In the genomic region with DNA sequence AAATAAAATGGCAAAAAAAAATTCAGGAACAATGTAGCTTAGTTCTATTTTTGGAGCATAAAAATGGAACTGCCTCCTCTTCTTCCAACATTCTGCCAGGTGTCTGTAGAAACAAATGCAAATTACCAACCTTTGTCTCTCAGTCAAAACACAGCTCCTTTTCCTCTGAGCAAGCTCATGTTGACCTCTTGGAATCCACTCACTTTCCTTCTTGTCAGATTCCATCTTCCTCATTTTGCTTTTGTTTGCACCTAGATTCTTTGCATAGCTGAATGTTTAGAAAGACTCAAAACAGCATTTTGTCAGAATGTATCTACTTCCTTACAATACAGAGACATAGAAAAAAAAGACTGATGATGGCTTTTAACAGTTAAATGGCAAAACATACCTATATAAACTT, we compare ENCODE assay signal across 31 cellular contexts.
DNase-seq lines count a peak whose midpoint lies in the region; ATAC-seq and TF ChIP-seq lines count a peak whose summit lies in the region.
"Had no signal": no experiment of that assay in that cellular context is flagged by ENCODE, and none has a peak within 500 bp of the region (broad histone marks: within the 10 kb centered on the region; RNA-seq: fewer than 3 reads in every experiment).

No MANE protein-coding gene starts in this region.

- peak overlapping the region; percentile 56 to 99 (median 99); a peak in 5 of 7 replicates for H3K27ac Mint-ChIP-seq in H9
- H3K27ac Mint-ChIP-seq in mesothelial cell of epicardium = peak overlapping the region; percentile 15
- H3K27ac Mint-ChIP-seq in activated CD4-positive, alpha-beta T cell treated with anti-CD3 and anti-CD28 coated beads for 36 hours = no peak overlapping the region
- H3K27ac Mint-ChIP-seq: CD8-positive, alpha-beta memory T cell; natural killer cell had no signal

- H3T11ph ChIP-seq in H9 (ENCODE audit: low read length) = no peak overlapping the region

- TF ChIP-seq POLR2A in Peyer's patch (IDR thresholded peaks at IDR 0.05) = no peak

- H3K9me3 ChIP-seq in H9 (ENCODE audit: control insufficient read depth, low read depth, low read length) = no peaks in the 10 kb centered on the region
- H3K9me3 ChIP-seq in adipocyte (ENCODE audit: control insufficient read depth, low read length) = no peaks in the 10 kb centered on the region
- no peaks in the 10 kb centered on the region for H3K9me3 ChIP-seq in Peyer's patch
- H3K9me3 ChIP-seq: A549, HAP-1, right lobe of liver, upper lobe of left lung had no signal

- H3K27me3 Mint-ChIP-seq in H9 (ENCODE audit: low read depth) (no peaks in the 10 kb centered on the region), mesothelial cell of epicardium (ENCODE audit: low read depth) (no peaks in the 10 kb centered on the region)
- no peaks in the 10 kb centered on the region for H3K27me3 Mint-ChIP-seq in activated CD4-positive, alpha-beta T cell treated with anti-CD3 and anti-CD28 coated beads for 36 hours
- H3K27me3 Mint-ChIP-seq: brain; CD8-positive, alpha-beta memory T cell had no signal

- peaks cover 65 to 72% of the 10 kb centered on the region in 2 experiments for H3K4me1 Mint-ChIP-seq in H9
- H3K4me1 Mint-ChIP-seq in mesothelial cell of epicardium = peaks cover 22% of the 10 kb centered on the region
- H3K4me1 Mint-ChIP-seq in activated CD4-positive, alpha-beta T cell treated with anti-CD3 and anti-CD28 coated beads for 36 hours = no peaks in the 10 kb centered on the region
- H3K4me1 Mint-ChIP-seq: CD8-positive, alpha-beta memory T cell; natural killer cell had no signal

- H3K27ac ChIP-seq in H9 (ENCODE audit: insufficient read length, low read depth, low read length) (peak overlapping the region; percentile 97), foreskin keratinocyte (no peak overlapping the region), Peyer's patch (no peak overlapping the region)
- H3K27ac ChIP-seq: A549, KMS-11, right lobe of liver, SK-N-MC, upper lobe of left lung had no signal

- POLR2A ChIA-PET in activated CD4-positive, alpha-beta T cell treated with anti-CD3 and anti-CD28 coated beads for 36 hours (lab: Charles Lee) = no interaction called here

- no peaks in the 10 kb centered on the region for H3K23me2 ChIP-seq in H9 (ENCODE audit: insufficient read length, low read depth, low read length, poor library complexity, severe bottlenecking)

- H3K79me1 ChIP-seq in H9 (ENCODE audit: insufficient read depth, low read depth, low read length, poor library complexity, severe bottlenecking) = no peaks in the 10 kb centered on the region

- CTCF ChIA-PET in activated CD4-positive, alpha-beta T cell treated with anti-CD3 and anti-CD28 coated beads for 36 hours (lab: Charles Lee) = interaction anchor here (1.3 kb wide), 1 partner anchor 12 kb away, joined by 3 read pairs; no protein-coding TSS in a partner anchor

- H2BK12ac ChIP-seq in H9 (ENCODE audit: insufficient read length, low read depth, low read length) = no peak overlapping the region

- H3K4me3 ChIP-seq in adipocyte (ENCODE audit: low read length) (no peak overlapping the region), Peyer's patch (no peak overlapping the region)
- H3K4me3 ChIP-seq: A549, HAP-1, right lobe of liver, SK-N-MC, upper lobe of left lung had no signal

- peaks cover 4% of the 10 kb centered on the region for H3K4me1 ChIP-seq in H9 (ENCODE audit: insufficient read depth, low read length)
- H3K4me1 ChIP-seq in adipocyte (ENCODE audit: control insufficient read depth, insufficient read depth, low read length) = no peaks in the 10 kb centered on the region
- H3K4me1 ChIP-seq in foreskin keratinocyte = no peaks in the 10 kb centered on the region
- no peaks in the 10 kb centered on the region for H3K4me1 ChIP-seq in Peyer's patch
- H3K4me1 ChIP-seq: A549 had no signal

- no peak overlapping the region for H2AK5ac ChIP-seq in H9 (ENCODE audit: insufficient read length, low read length)

- no peak overlapping the region for H2BK120ac ChIP-seq in H9 (ENCODE audit: low read depth, low read length, poor library complexity, severe bottlenecking)

- H3K4me3 Mint-ChIP-seq in H9 (peak overlapping the region in 1 of 2 experiments; percentile 15; a peak in 2 of 5 replicates), mesothelial cell of epicardium (no peak overlapping the region)
- H3K4me3 Mint-ChIP-seq in activated CD4-positive, alpha-beta T cell treated with anti-CD3 and anti-CD28 coated beads for 36 hours = no peak overlapping the region
- H3K4me3 Mint-ChIP-seq: activated T-cell treated with anti-CD3 and anti-CD28 coated beads, Interleukin-2, amount 50 U/mL, for 4 hours; brain; CD8-positive, alpha-beta memory T cell; natural killer cell had no signal

- no peak overlapping the region for H2BK20ac ChIP-seq in H9 (ENCODE audit: low read depth, low read length, poor library complexity, severe bottlenecking)

- DNase-seq in H9 (no peak), adipocyte (ENCODE audit: low read depth) (peak; percentile 17), foreskin keratinocyte (peak; percentile 4 to 35), mesothelial cell of epicardium (ENCODE audit: low spot score in 2 of 2, unreplicated experiment in 2 of 2) (no peak), Peyer's patch (no peak), NOMO-1 (lab: John Stamatoyannopoulos, UW; ENCODE audit: unreplicated experiment in 2 of 2) (no peak)
- no peak for DNase-seq in activated CD4-positive, alpha-beta T cell treated with anti-CD3 and anti-CD28 coated beads for 36 hours
- DNase-seq: activated CD4-positive, alpha-beta T cell treated with anti-CD3 and anti-CD28 coated beads for 4 hours; activated CD8-positive, alpha-beta memory T cell treated with anti-CD3 and anti-CD28 coated beads for 24 hours; activated naive CD4-positive, alpha-beta T cell; activated T-cell treated with anti-CD3 and anti-CD28 coated beads, Interleukin-2, amount 50 U/mL, for 4 hours; CD8-positive, alpha-beta memory T cell; DMS153; kidney; MM.1S; natural killer cell; NCI-H1417 treated with DMSO at 0.1 percent for 48 hours; NCI-H2081 treated with DMSO at 0.1 percent for 48 hours; NCI-H345; OCI-M1; right lobe of liver; stimulated activated CD4-positive, alpha-beta T cell treated with anti-CD3 and anti-CD28 coated beads, Interleukin-12 subunit alpha, Interleukin-12 subunit beta, amount 100 ng/mL, for 4 hours; stimulated activated CD4-positive, alpha-beta T cell treated with anti-CD3 and anti-CD28 coated beads, Interleukin-4, amount 100 ng/mL, for 1 hour; T-helper 2 cell; upper lobe of left lung had no signal

- H3K27me3 ChIP-seq in H9 (ENCODE audit: insufficient read depth, low read length) (no peaks in the 10 kb centered on the region), adipocyte (replicated peaks; ENCODE audit: control insufficient read depth, insufficient read depth, low read length) (no peaks in the 10 kb centered on the region), foreskin keratinocyte (no peaks in the 10 kb centered on the region), Peyer's patch (no peaks in the 10 kb centered on the region)
- H3K27me3 ChIP-seq: right lobe of liver, upper lobe of left lung had no signal

- H3K18ac ChIP-seq in H9 (ENCODE audit: insufficient read length, low read depth, low read length) = no peak overlapping the region

- no peak overlapping the region for H3K56ac ChIP-seq in H9 (ENCODE audit: insufficient read length, low read depth, low read length)

- no peak overlapping the region for H3K14ac ChIP-seq in H9 (ENCODE audit: insufficient read depth, low read length)

- H4K5ac ChIP-seq in H9 (ENCODE audit: insufficient read length, low read depth, low read length) = no peak overlapping the region

- no peak overlapping the region for H4K8ac ChIP-seq in H9 (replicated peaks; ENCODE audit: insufficient read length, low read depth, low read length)

- peaks cover 43% of the 10 kb centered on the region for H3K36me3 ChIP-seq in adipocyte (ENCODE audit: control insufficient read depth, insufficient read depth, low read length, severe bottlenecking)
- H3K36me3 ChIP-seq in Peyer's patch = no peaks in the 10 kb centered on the region
- H3K36me3 ChIP-seq: HAP-1, right lobe of liver had no signal

- no peak overlapping the region for H3K4me2 ChIP-seq in H9 (ENCODE audit: insufficient read depth, insufficient read length, low read length)
- H3K4me2 ChIP-seq: A549, KMS-11 had no signal

- H4K20me1 ChIP-seq in H9 (ENCODE audit: control insufficient read depth, insufficient read depth, insufficient read length) = no peaks in the 10 kb centered on the region

- no peak for ATAC-seq in foreskin keratinocyte
- ATAC-seq in GM21390 (IDR thresholded peaks at IDR 0.05; ENCODE audit: unreplicated experiment) = no peak
- ATAC-seq in activated CD4-positive, alpha-beta T cell treated with anti-CD3 and anti-CD28 coated beads for 36 hours = no peak
- ATAC-seq: A549; activated T-cell treated with anti-CD3 and anti-CD28 coated beads, Interleukin-2, amount 50 U/mL, for 4 hours; natural killer cell; right lobe of liver had no signal

- no peak overlapping the region for H2BK15ac ChIP-seq in H9 (ENCODE audit: low read depth, low read length)

- intact Hi-C loops in activated CD4-positive, alpha-beta T cell treated with anti-CD3 and anti-CD28 coated beads for 36 hours (cut with DNase I, micrococcal nuclease) = no loop called here

- no peak overlapping the region for H3K4ac ChIP-seq in H9 (ENCODE audit: low read depth, low read length)

- TF ChIP-seq CTCF in H9 (conservative IDR thresholded peaks at IDR 0.05) (no peak), foreskin keratinocyte (conservative IDR thresholded peaks at IDR 0.05) (no peak), mesothelial cell of epicardium (IDR thresholded peaks at IDR 0.05; ENCODE audit: unreplicated experiment) (no peak), Peyer's patch (IDR thresholded peaks at IDR 0.05) (no peak)

- H3K9ac ChIP-seq in H9 (ENCODE audit: extremely low read depth, insufficient read length, low read length) (no peak overlapping the region), adipocyte (ENCODE audit: low read length) (no peak overlapping the region)
- H3K9ac ChIP-seq: KMS-11 had no signal

- no peak overlapping the region for H4K91ac ChIP-seq in H9 (ENCODE audit: insufficient read length, low read depth, low read length)

- H3K36me3 Mint-ChIP-seq in H9 (ENCODE audit: insufficient read depth in 1 of 3, low read depth in 3 of 3) (peaks cover 4 to 34% (median 33%) of the 10 kb centered on the region in 3 experiments; a peak in 5 of 7 replicates), mesothelial cell of epicardium (peaks cover 24% of the 10 kb centered on the region)
- H3K36me3 Mint-ChIP-seq in activated CD4-positive, alpha-beta T cell treated with anti-CD3 and anti-CD28 coated beads for 36 hours (ENCODE audit: low read depth) = no peaks in the 10 kb centered on the region
- H3K36me3 Mint-ChIP-seq: CD8-positive, alpha-beta memory T cell; natural killer cell had no signal

- no peak overlapping the region for H2BK5ac ChIP-seq in H9 (ENCODE audit: insufficient read length, low read length)

- H2AFZ ChIP-seq in H9 (ENCODE audit: low read length) = no peak overlapping the region

- no peak overlapping the region for H3K23ac ChIP-seq in H9 (ENCODE audit: insufficient read length, low read depth, low read length)

- H3K79me2 ChIP-seq in H9 (ENCODE audit: insufficient read depth, low read length) = no peaks in the 10 kb centered on the region; the same call in 1 of the 2 replicates

- H3K9me3 Mint-ChIP-seq in H9 (no peaks in the 10 kb centered on the region), mesothelial cell of epicardium (peaks cover 12% of the 10 kb centered on the region)
- no peaks in the 10 kb centered on the region for H3K9me3 Mint-ChIP-seq in activated CD4-positive, alpha-beta T cell treated with anti-CD3 and anti-CD28 coated beads for 36 hours (ENCODE audit: low read depth)
- H3K9me3 Mint-ChIP-seq: activated T-cell treated with anti-CD3 and anti-CD28 coated beads, Interleukin-2, amount 50 U/mL, for 4 hours; brain had no signal

Comparison
In these comparisons a context has a peak if more than half of its experiments do, and no peak if none do; other contexts are left out.
1. DNase-seq: peak in adipocyte (single experiment) and foreskin keratinocyte (2 of 2); none in H9 (single experiment), mesothelial cell of epicardium (0 of 2), activated CD4-positive, alpha-beta T cell treated with anti-CD3 and anti-CD28 coated beads for 36 hours (single experiment), Peyer's patch (0 of 3) and NOMO-1 (0 of 2).